ENCODE assay signal across 8 cellular contexts in genomic region chr1:156676820-156677615, GRCh38. TPM values are rescaled to one million over a fixed set of nuclear protein-coding genes. Genes with fewer than 3 reads are reported as not detected.
DNase-seq lines count a peak whose midpoint lies in the region; ATAC-seq and TF ChIP-seq lines count a peak whose summit lies in the region.

Gene NES, minus strand, starts transcription at chr1:156677407. Its CDS starts 143 bp downstream, at chr1:156677264.

- H3F3A ChIP-seq in DOHH2 (ENCODE audit: control insufficient read depth, insufficient read depth): peaks cover 6% of the 10 kb centered on the region; the same call in 1 of the 2 replicates

- H3K9me3 ChIP-seq in DOHH2 (ENCODE audit: control insufficient read depth, insufficient read depth, low read length) (no peaks in the 10 kb centered on the region), mesodermal cell (ENCODE audit: control insufficient read depth, low read length) (no peaks in the 10 kb centered on the region)

- TF ChIP-seq CTCF in DOHH2 (IDR thresholded peaks at IDR 0.05; ENCODE audit: low read depth, low read length, poor library complexity, severe bottlenecking) (no peak), endothelial cell (IDR thresholded peaks at IDR 0.05; ENCODE audit: unreplicated experiment) (no peak)

- peak within 1 kb of the TSS; percentile 67 for H3K27ac Mint-ChIP-seq in endothelial cell (ENCODE audit: unreplicated experiment)

- peaks cover 12% of the 10 kb centered on the region for H3K27me3 Mint-ChIP-seq in endothelial cell (ENCODE audit: unreplicated experiment)

- H3K4me1 Mint-ChIP-seq in endothelial cell (ENCODE audit: unreplicated experiment): peaks cover 46% of the 10 kb centered on the region

- no peak for ATAC-seq in HG03432 (IDR thresholded peaks at IDR 0.05; ENCODE audit: unreplicated experiment)

- no peaks in the 10 kb centered on the region for H3K79me2 ChIP-seq in DOHH2 (ENCODE audit: control insufficient read depth, low read length)

- WGBS in mesodermal cell (ENCODE audit: insufficient coverage in 2 of 2), 2 experiments: 0 to 1% methylated on average over 42 to 63 of the region's 70 CpGs

- H3K4me3 ChIP-seq in DOHH2 (ENCODE audit: low read length) (no peak within 1 kb of the TSS), mesodermal cell (ENCODE audit: extremely low read depth, insufficient read depth, low read length, poor library complexity, severe bottlenecking) (peak within 1 kb of the TSS; percentile 92)

- peak within 1 kb of the TSS; percentile 13; the same call in 1 of the 2 replicates for H3K4me2 ChIP-seq in DOHH2 (ENCODE audit: low read length)

- H3K36me3 Mint-ChIP-seq in endothelial cell (ENCODE audit: low read depth, unreplicated experiment): peaks cover 18% of the 10 kb centered on the region

- peaks cover 10% of the 10 kb centered on the region for H3K4me1 ChIP-seq in DOHH2 (ENCODE audit: control insufficient read depth, low read length)
- H3K4me1 ChIP-seq in mesodermal cell (ENCODE audit: control insufficient read depth, insufficient read depth, low read length, poor library complexity, severe bottlenecking): peaks cover 30% of the 10 kb centered on the region

- no peaks in the 10 kb centered on the region for H3K9me2 ChIP-seq in DOHH2 (replicated peaks; ENCODE audit: control insufficient read depth, low read length)

- peak within 1 kb of the TSS; percentile 88 for H3K4me3 Mint-ChIP-seq in endothelial cell (ENCODE audit: unreplicated experiment)

- peaks cover 82% of the 10 kb centered on the region for H3K27me3 ChIP-seq in DOHH2 (ENCODE audit: control insufficient read depth, low read length)

- no peaks in the 10 kb centered on the region for H3K9me3 Mint-ChIP-seq in endothelial cell (ENCODE audit: unreplicated experiment)

- H4K20me1 ChIP-seq in DOHH2 (ENCODE audit: control insufficient read depth, insufficient read depth, low read depth, low read length): no peaks in the 10 kb centered on the region

- DNase-seq in NCI-H774 (lab: John Stamatoyannopoulos, UW) (peak; percentile 41), endothelial cell (ENCODE audit: low spot score) (peak; percentile 74), ureter (ENCODE audit: low spot score) (peak; percentile 77), amniotic stem cell (lab: John Stamatoyannopoulos, UW) (no peak), T-helper 9 cell (no peak)

- no peak within 1 kb of the TSS for H3K27ac ChIP-seq in DOHH2 (ENCODE audit: low read depth, low read length)
- H3K27ac ChIP-seq in mesodermal cell (ENCODE audit: low read depth, low read length, severe bottlenecking): peak within 1 kb of the TSS; percentile 82

- no peaks in the 10 kb centered on the region for H3K36me3 ChIP-seq in DOHH2 (ENCODE audit: control insufficient read depth, low read length)
- H3K36me3 ChIP-seq in mesodermal cell (ENCODE audit: control insufficient read depth, insufficient read depth, low read length): peaks cover 35% of the 10 kb centered on the region

RNA-seq across cellular contexts. Expression of gene NES, which starts in this region (rescaled TPM):
- total RNA-seq in endothelial cell (ENCODE audit: unreplicated experiment): 111 TPM
- polyA plus RNA-seq in mesodermal cell (2013, experiment 1 of 2): 217 TPM
- polyA plus RNA-seq in mesodermal cell (2013, experiment 2 of 2): 200 TPM
- 42.4 TPM for total RNA-seq in ureter

Comparison
In these comparisons a context has a peak if more than half of its experiments do, and no peak if none do; other contexts are left out.
1. DNase-seq: peak in NCI-H774 (single experiment), endothelial cell (single experiment) and ureter (single experiment); none in amniotic stem cell (single experiment) and T-helper 9 cell (single experiment).